19 cellular contexts compared by ENCODE assay signal in the genomic region with DNA sequence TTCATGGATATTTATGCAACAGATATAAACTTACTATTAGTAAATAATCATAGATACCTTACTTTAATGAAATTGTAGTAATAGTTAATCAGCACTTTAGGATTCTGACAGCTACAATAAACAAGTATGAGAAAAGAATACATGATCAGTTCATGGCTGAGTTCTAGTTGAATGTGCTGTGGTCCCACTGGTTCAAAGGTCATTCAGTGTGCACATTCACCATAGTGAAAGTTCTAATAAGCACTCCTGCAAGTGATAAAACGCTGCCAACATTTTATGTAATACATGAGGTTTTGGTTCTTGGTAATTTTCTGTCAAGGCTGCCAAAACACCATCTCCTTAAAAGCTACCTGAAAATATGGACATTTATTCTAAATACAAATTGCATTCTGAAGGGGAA.
"Had no signal": no experiment of that assay in that cellular context is flagged by ENCODE, and none has a peak within 500 bp of the region (broad histone marks: within the 10 kb centered on the region; RNA-seq: fewer than 3 reads in every experiment).

No MANE protein-coding gene starts in this region.

- H3K27me3 ChIP-seq: neutrophil, tibial artery had no signal

- H3K4me3 ChIP-seq: coronary artery, lower lobe of right lung, tibial artery had no signal

- H3K9ac ChIP-seq: parathyroid adenoma had no signal

- H3K36me3 ChIP-seq: tibial artery had no signal

- H3K4me3 Mint-ChIP-seq: activated naive CD8-positive, alpha-beta T cell; brain; natural killer cell had no signal

- H3K27ac ChIP-seq: coronary artery, lower lobe of right lung, neutrophil, parathyroid adenoma, tibial artery, VCaP had no signal

- H3K9me3 Mint-ChIP-seq: natural killer cell had no signal

- H2AFZ ChIP-seq: parathyroid adenoma had no signal

- H3K36me3 Mint-ChIP-seq: natural killer cell had no signal

- H3K4me1 ChIP-seq: lower lobe of right lung, parathyroid adenoma had no signal

- H3K4me1 Mint-ChIP-seq: brain, natural killer cell had no signal

- DNase-seq: activated CD4-positive, CD25-positive, alpha-beta regulatory T cell treated with anti-CD3 and anti-CD28 coated beads, Interleukin-2, amount 50 U/mL, for 72 hours; activated gamma-delta T cell treated with Interleukin-2 at 50 U/mL for 16 hours; amniotic stem cell; central memory CD4-positive, alpha-beta T cell; left cardiac atrium; lower lobe of right lung; natural killer cell; stimulated activated CD8-positive, alpha-beta memory T cell treated with anti-CD3 and anti-CD28 coated beads, Interleukin-4, amount 100 ng/mL, for 48 hours; stimulated activated naive CD4-positive, alpha-beta T cell; substantia nigra; SW 1271; T-helper 2 cell; tibial artery had no signal

- H3K27ac Mint-ChIP-seq: activated naive CD8-positive, alpha-beta T cell; brain; natural killer cell had no signal

- H3K27me3 Mint-ChIP-seq: activated naive CD8-positive, alpha-beta T cell; brain had no signal

- H3K9me3 ChIP-seq: lower lobe of right lung, neutrophil, tibial artery had no signal
